18 cellular contexts compared by ENCODE assay signal in the genomic region with DNA sequence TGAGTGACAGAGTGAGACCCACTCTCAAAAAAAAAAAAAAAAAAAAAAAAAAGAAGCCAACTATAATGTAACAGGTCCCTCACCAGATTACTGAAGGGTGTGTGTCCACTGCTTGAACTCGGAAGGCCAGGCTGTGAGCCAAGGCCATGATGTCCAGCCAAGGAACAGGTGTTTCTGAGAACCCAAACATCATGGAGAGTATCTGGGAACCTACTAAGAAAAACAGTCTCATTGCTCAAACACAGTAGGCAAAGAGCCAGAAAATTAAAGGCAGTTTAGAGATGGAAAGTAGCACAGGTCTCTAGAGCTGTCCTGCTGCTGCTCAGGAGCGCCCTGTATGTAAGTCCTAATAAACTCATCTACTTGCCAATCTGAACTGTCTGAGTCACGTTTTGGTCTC.
"Had no signal": no experiment of that assay in that cellular context is flagged by ENCODE, and none has a peak within 500 bp of the region (broad histone marks: within the 10 kb centered on the region; RNA-seq: fewer than 3 reads in every experiment).

No MANE protein-coding gene starts in this region.

- H3K4me1 ChIP-seq: parathyroid adenoma had no signal

- ATAC-seq: activated CD4-positive, CD25-positive, alpha-beta regulatory T cell treated with anti-CD3 and anti-CD28 coated beads, Interleukin-2, amount 50 U/mL, for 24 hours; effector memory CD8-positive, alpha-beta T cell; left cardiac atrium had no signal

- H3K27ac ChIP-seq: brain microvascular endothelial cell, heart left ventricle, parathyroid adenoma had no signal

- H3K9me3 ChIP-seq: heart left ventricle had no signal

- H3K36me3 ChIP-seq: brain microvascular endothelial cell, heart left ventricle had no signal

- H3K27me3 ChIP-seq: brain microvascular endothelial cell, heart left ventricle had no signal

- DNase-seq: activated CD4-positive, alpha-beta T cell treated with anti-CD3 and anti-CD28 coated beads, Interleukin-2, amount 50 U/mL, for 1 hour; activated CD8-positive, alpha-beta memory T cell treated with anti-CD3 and anti-CD28 coated beads for 24 hours; activated naive CD8-positive, alpha-beta T cell treated with anti-CD3 and anti-CD28 coated beads for 36 hours; amygdala; brain microvascular endothelial cell; dermis blood vessel endothelial cell; effector memory CD8-positive, alpha-beta T cell; foreskin melanocyte; heart left ventricle; left cardiac atrium; midbrain; stimulated activated CD4-positive, alpha-beta T cell treated with anti-CD3 and anti-CD28 coated beads, Interleukin-4, amount 100 ng/mL, for 4 hours; stimulated activated CD8-positive, alpha-beta memory T cell treated with anti-CD3 and anti-CD28 coated beads, Interleukin-4, amount 100 ng/mL, for 48 hours; stimulated activated naive CD4-positive, alpha-beta T cell treated with Interleukin-2 at 50 U/mL for 16 hours had no signal

- H3K4me3 ChIP-seq: heart left ventricle, lung, smooth muscle cell had no signal
